ENCODE assay signal across 8 cellular contexts in the genomic region with DNA sequence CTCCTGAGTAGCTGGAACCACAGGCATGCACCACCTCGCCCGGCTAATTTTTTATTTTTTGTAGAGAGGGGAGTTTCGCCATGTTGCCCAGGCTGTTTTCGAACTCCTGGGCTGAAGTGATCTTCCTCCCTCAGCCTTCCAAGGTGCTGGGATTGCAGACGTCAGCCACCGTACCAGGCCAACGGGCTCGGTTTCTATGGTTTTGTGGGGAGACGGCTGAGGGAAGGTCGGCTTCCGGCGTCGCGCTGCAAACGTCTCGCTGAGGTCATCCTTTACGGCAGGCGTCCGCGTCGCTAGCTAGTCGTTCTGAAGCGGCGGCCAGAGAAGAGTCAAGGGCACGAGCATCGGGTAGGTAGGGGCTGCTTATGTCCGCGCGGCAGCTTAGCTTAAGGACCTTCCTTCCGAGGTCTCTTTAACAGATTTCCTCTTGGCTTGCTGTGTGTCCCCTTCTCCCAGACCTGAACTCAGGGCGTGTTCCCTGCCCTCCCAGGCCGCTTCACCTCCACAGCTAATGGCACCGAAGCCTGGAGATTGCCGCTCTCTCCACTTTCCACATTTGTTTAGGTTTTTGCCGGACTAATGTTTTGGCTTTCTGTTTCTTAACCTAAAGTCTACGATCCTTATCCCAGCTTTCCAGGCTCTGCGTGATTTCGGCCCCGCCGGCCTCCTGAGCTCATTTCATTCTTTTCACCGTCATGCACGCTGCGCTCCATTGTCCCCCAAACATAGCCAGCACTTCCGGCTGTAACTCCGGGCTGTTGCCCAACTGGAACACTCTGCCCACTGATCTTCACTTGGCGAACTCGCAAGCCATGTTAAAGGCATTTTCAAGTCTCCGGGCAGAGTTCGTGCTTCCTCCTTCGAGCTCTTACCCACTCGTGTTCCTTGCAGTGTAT. TPM values are rescaled to one million over a fixed set of nuclear protein-coding genes. Genes with fewer than 3 reads are reported as not detected.
DNase-seq lines count a peak whose midpoint lies in the region; ATAC-seq and TF ChIP-seq lines count a peak whose summit lies in the region.

TSS of gene NDUFS5 (plus strand) at position 300 of the 896 bp plus-strand sequence. CDS start 2,375 bp downstream, outside the sequence.

- H3K4me3 ChIP-seq in ACC112 (ENCODE audit: low read depth, low read length): peak within 1 kb of the TSS; percentile 88
- peak within 1 kb of the TSS; percentile 82 to 94 for H3K4me3 ChIP-seq in cardiac fibroblast (replicated peaks in 1 of 2; ENCODE audit: low read depth in 2 of 2, low read length in 2 of 2)

- CTCF ChIA-PET in activated B cell treated with CpG ODN at 0.5 μM for 24 hours (lab: Charles Lee): interaction anchor here (0.9 to 1.9 kb wide), 4 partner anchors 66 to 232 kb away, joined by 3 to 4 read pairs (median 4); no protein-coding TSS in a partner anchor

- H3K9me3 Mint-ChIP-seq in activated B cell treated with CpG ODN at 0.5 μM for 24 hours (no peaks in the 10 kb centered on the region), immature natural killer cell (no peaks in the 10 kb centered on the region)

- POLR2A ChIA-PET in activated B cell treated with CpG ODN at 0.5 μM for 24 hours (lab: Charles Lee): interaction anchor here (0.5 to 1.9 kb wide), 12 partner anchors 9 to 641 kb away, joined by 3 to 10 read pairs (median 4); partner anchors contain the start of genes AKIRIN1 and MYCBP

- peak; percentile 65 for ATAC-seq in GM18870 (IDR thresholded peaks at IDR 0.05; ENCODE audit: unreplicated experiment)
- ATAC-seq in HG03139 (IDR thresholded peaks at IDR 0.05; ENCODE audit: unreplicated experiment): peak; percentile 84
- ATAC-seq in activated B cell treated with CpG ODN at 0.5 μM for 24 hours (ENCODE audit: low read depth): peak; percentile 91

- H3K27me3 Mint-ChIP-seq in activated B cell treated with CpG ODN at 0.5 μM for 24 hours (no peaks in the 10 kb centered on the region), immature natural killer cell (ENCODE audit: low read depth in 3 of 3) (peaks cover 6 to 15% (median 9%) of the 10 kb centered on the region in 3 donors)

- H3K27ac Mint-ChIP-seq in activated B cell treated with CpG ODN at 0.5 μM for 24 hours (peak within 1 kb of the TSS; percentile 98), immature natural killer cell (peak within 1 kb of the TSS; percentile 92 to 99 (median 96))

- DNase-seq in NCI-H2227 treated with DMSO at 0.1 percent for 48 hours (lab: John Stamatoyannopoulos, UW): peak; percentile 87
- DNase-seq in activated B cell treated with CpG ODN at 0.5 μM for 24 hours: peak; percentile 63
- peak; percentile 95 for DNase-seq in cardiac fibroblast (ENCODE audit: low read depth in 2 of 2)
- peak; percentile 82 to 85 (median 84) for DNase-seq in immature natural killer cell
- DNase-seq in smooth muscle cell of the brain vasculature (ENCODE audit: low read depth, low spot score): peak; percentile 67

- peaks cover 16% of the 10 kb centered on the region for H3K4me1 Mint-ChIP-seq in activated B cell treated with CpG ODN at 0.5 μM for 24 hours
- H3K4me1 Mint-ChIP-seq in immature natural killer cell: peaks cover 26 to 35% of the 10 kb centered on the region in 2 donors

- peaks cover 6% of the 10 kb centered on the region for H3K4me1 ChIP-seq in ACC112 (ENCODE audit: control insufficient read depth, insufficient read depth, low read length, unreplicated experiment)

- H3K4me3 Mint-ChIP-seq in activated B cell treated with CpG ODN at 0.5 μM for 24 hours (peak within 1 kb of the TSS; percentile 98), immature natural killer cell (peak within 1 kb of the TSS; percentile 89 to 100 (median 97))

- H2AFZ ChIP-seq in ACC112 (ENCODE audit: low read length, unreplicated experiment): peak within 1 kb of the TSS; percentile 90

- H3K27ac ChIP-seq in ACC112 (ENCODE audit: low read depth, low read length): peak within 1 kb of the TSS; percentile 89

- intact Hi-C loops in activated B cell treated with CpG ODN at 0.5 μM for 24 hours (cut with micrococcal nuclease): loop anchor here (1.0 kb wide), 2 partner anchors 35 to 167 kb away; partner anchors contain the start of genes AKIRIN1 and RRAGC

- peaks cover 8% of the 10 kb centered on the region for H3K36me3 ChIP-seq in ACC112 (ENCODE audit: insufficient read depth, low read length)

- no peak for TF ChIP-seq CTCF in activated B cell treated with CpG ODN at 0.5 μM for 24 hours (IDR thresholded peaks at IDR 0.05)
- no peak for TF ChIP-seq CTCF in cardiac fibroblast (IDR thresholded peaks at IDR 0.05; ENCODE audit: low read depth, low read length)

- H3K79me2 ChIP-seq in ACC112 (ENCODE audit: control insufficient read depth, insufficient read depth, low read length, unreplicated experiment): peaks cover 29% of the 10 kb centered on the region

- no peaks in the 10 kb centered on the region for H3K27me3 ChIP-seq in ACC112 (ENCODE audit: insufficient read depth, low read length)

- peaks cover 26% of the 10 kb centered on the region for H3K36me3 Mint-ChIP-seq in activated B cell treated with CpG ODN at 0.5 μM for 24 hours (ENCODE audit: low read depth)
- peaks cover 5 to 10% (median 8%) of the 10 kb centered on the region in 3 donors for H3K36me3 Mint-ChIP-seq in immature natural killer cell

RNA-seq across cellular contexts. Expression of gene NDUFS5, which starts in this region (rescaled TPM):
- total RNA-seq in activated B cell treated with CpG ODN at 0.5 μM for 24 hours: 79.3 and 81.3 TPM in 2 replicates
- 100 to 1,000 TPM; 390 to 517 (median 431) TPM for polyA plus RNA-seq in immature natural killer cell

Comparison
In these comparisons a context has a peak if more than half of its experiments do, and no peak if none do; other contexts are left out.
1. Peak in every context shown above with its lines: DNase-seq, ATAC-seq, H3K4me3 ChIP-seq and H3K27ac ChIP-seq.